Comparison of ENCODE assay signal across 36 cellular contexts in genomic region chr4:85177092-85177491, GRCh38.
"Had no signal": no experiment of that assay in that cellular context is flagged by ENCODE, and none has a peak within 500 bp of the region (broad histone marks: within the 10 kb centered on the region; RNA-seq: fewer than 3 reads in every experiment).

No MANE protein-coding gene starts in this region.

- H3K27ac Mint-ChIP-seq: activated B cell treated with CpG ODN at 0.5 μM for 24 hours; activated CD4-positive, alpha-beta memory T cell treated with anti-CD3 and anti-CD28 coated beads for 36 hours; activated CD4-positive, alpha-beta T cell treated with anti-CD3 and anti-CD28 coated beads, Interleukin-2, amount 10 ng/mL, durations not matched to agents 24 days and 14 days; activated CD8-positive, alpha-beta T cell treated with anti-CD3 and anti-CD28 coated beads for 36 hours; activated naive CD4-positive, alpha-beta T cell treated with anti-CD3 and anti-CD28 coated beads for 36 hours; activated naive CD4-positive, alpha-beta T cell treated with anti-CD3 and anti-CD28 coated beads, Interleukin-2, amount 50 U/mL, for 72 hours; activated naive CD8-positive, alpha-beta T cell treated with anti-CD3 and anti-CD28 coated beads for 36 hours; activated T-cell treated with anti-CD3 and anti-CD28 coated beads, Interleukin-2, amount 50 U/mL, for 72 hours; activated T-helper 1 cell treated with anti-CD3 and anti-CD28 coated beads, Interleukin-12 subunit alpha, Interleukin-12 subunit beta, Interleukin-2, Interleukin-4 antibody, amounts not matched to agents 30 ng/mL and 10 ng/mL and 1 ng/mL, durations not matched to agents 14 hours and 24 hours and 36 hours; activated T-helper 17 cell treated with anti-CD3 and anti-CD28 coated beads, Interleukin-2, amount 50 U/mL, for 72 hours; brain; T-helper 1 cell treated with Interleukin-12 subunit alpha and Interleukin-12 subunit beta and Interleukin-4 antibody, amounts not matched to agents 30 μg/mL and 1 μg/mL, for 36 hours; T-helper 2 cell treated with Interferon-gamma antibody and Interleukin-4, amounts not matched to agents 5 μg/mL and 100 μg/mL, for 36 hours had no signal

- H3K4me3 ChIP-seq: adrenal gland, ascending aorta, cardiac muscle cell had no signal

- H3K36me3 Mint-ChIP-seq: activated CD4-positive, alpha-beta memory T cell treated with anti-CD3 and anti-CD28 coated beads for 36 hours; activated naive CD4-positive, alpha-beta T cell treated with anti-CD3 and anti-CD28 coated beads, Interleukin-2, amount 50 U/mL, for 72 hours; activated naive CD8-positive, alpha-beta T cell treated with anti-CD3 and anti-CD28 coated beads for 36 hours; brain had no signal

- H3K36me3 ChIP-seq: adrenal gland, ascending aorta, cardiac muscle cell had no signal

- H3K9me3 Mint-ChIP-seq: activated CD4-positive, alpha-beta T cell treated with anti-CD3 and anti-CD28 coated beads, Interleukin-2, amount 10 ng/mL, durations not matched to agents 24 days and 14 days; activated CD8-positive, alpha-beta T cell treated with anti-CD3 and anti-CD28 coated beads for 36 hours; activated naive CD4-positive, alpha-beta T cell treated with anti-CD3 and anti-CD28 coated beads for 36 hours; activated T-helper 1 cell treated with anti-CD3 and anti-CD28 coated beads, Interleukin-12 subunit alpha, Interleukin-12 subunit beta, Interleukin-2, Interleukin-4 antibody, amounts not matched to agents 30 ng/mL and 10 ng/mL and 1 ng/mL, durations not matched to agents 14 hours and 24 hours and 36 hours; activated T-helper 17 cell treated with anti-CD3 and anti-CD28 coated beads, Interleukin-2, amount 50 U/mL, for 72 hours; T-helper 1 cell treated with Interleukin-12 subunit alpha and Interleukin-12 subunit beta and Interleukin-4 antibody, amounts not matched to agents 30 μg/mL and 1 μg/mL, for 36 hours; T-helper 2 cell treated with Interferon-gamma antibody and Interleukin-4, amounts not matched to agents 5 μg/mL and 100 μg/mL, for 36 hours had no signal

- H3K27ac ChIP-seq: adrenal gland, ascending aorta, cardiac muscle cell, VCaP had no signal

- H3K4me1 ChIP-seq: adrenal gland, ascending aorta had no signal

- ATAC-seq: activated CD8-positive, alpha-beta T cell treated with anti-CD3 and anti-CD28 coated beads for 36 hours; activated naive CD4-positive, alpha-beta T cell treated with anti-CD3 and anti-CD28 coated beads, Interleukin-2, amount 50 U/mL, for 72 hours; activated T-cell treated with anti-CD3 and anti-CD28 coated beads, Interleukin-2, amount 50 U/mL, for 4 hours; activated T-cell treated with anti-CD3 and anti-CD28 coated beads, Interleukin-2, amount 50 U/mL, for 72 hours; activated T-helper 17 cell treated with anti-CD3 and anti-CD28 coated beads, Interleukin-2, amount 50 U/mL, for 72 hours had no signal

- H3K4me1 Mint-ChIP-seq: activated CD4-positive, alpha-beta T cell treated with anti-CD3 and anti-CD28 coated beads, Interleukin-2, amount 10 ng/mL, durations not matched to agents 24 days and 14 days; activated naive CD8-positive, alpha-beta T cell treated with anti-CD3 and anti-CD28 coated beads for 36 hours; activated T-helper 17 cell treated with anti-CD3 and anti-CD28 coated beads, Interleukin-2, amount 50 U/mL, for 72 hours; central memory CD8-positive, alpha-beta T cell had no signal

- DNase-seq: activated B cell treated with CpG ODN at 0.5 μM for 24 hours; activated CD4-positive, alpha-beta memory T cell treated with anti-CD3 and anti-CD28 coated beads for 36 hours; activated CD4-positive, alpha-beta T cell treated with anti-CD3 and anti-CD28 coated beads for 4 hours; activated CD4-positive, alpha-beta T cell treated with anti-CD3 and anti-CD28 coated beads, Interleukin-2, amount 10 ng/mL, durations not matched to agents 24 days and 14 days; activated CD4-positive, alpha-beta T cell treated with anti-CD3 and anti-CD28 coated beads, Interleukin-2, amount 50 U/mL, for 1 hour; activated CD4-positive, alpha-beta T cell treated with anti-CD3 and anti-CD28 coated beads, Interleukin-2, amount 50 U/mL, for 4 hours; activated CD4-positive, CD25-positive, alpha-beta regulatory T cell treated with anti-CD3 and anti-CD28 coated beads, Interleukin-2, amount 50 U/mL, for 72 hours; activated CD8-positive, alpha-beta memory T cell treated with anti-CD3 and anti-CD28 coated beads, Interleukin-2, amount 50 U/mL, for 4 hours; activated CD8-positive, alpha-beta T cell treated with anti-CD3 and anti-CD28 coated beads for 36 hours; activated effector memory CD4-positive, alpha-beta T cell treated with anti-CD3 and anti-CD28 coated beads, Interleukin-2, amount 50 U/mL, for 16 hours; activated gamma-delta T cell treated with Interleukin-2 at 50 U/mL for 16 hours; activated naive CD4-positive, alpha-beta T cell; activated naive CD4-positive, alpha-beta T cell treated with anti-CD3 and anti-CD28 coated beads for 36 hours; activated naive CD4-positive, alpha-beta T cell treated with anti-CD3 and anti-CD28 coated beads, Interleukin-2, amount 50 U/mL, for 16 hours; activated naive CD8-positive, alpha-beta T cell treated with anti-CD3 and anti-CD28 coated beads for 36 hours; activated T-cell treated with anti-CD3 and anti-CD28 coated beads, Interleukin-2, amount 50 U/mL, for 4 hours; activated T-cell treated with anti-CD3 and anti-CD28 coated beads, Interleukin-2, amount 50 U/mL, for 72 hours; adrenal gland; amygdala; anterior cingulate cortex; caudate nucleus; cerebellar nuclear complex; SW 1271; T-helper 1 cell; T-helper 2 cell; T-helper 9 cell had no signal

- H3K27me3 ChIP-seq: adrenal gland, ascending aorta, cardiac muscle cell had no signal

- H3K4me3 Mint-ChIP-seq: activated B cell treated with CpG ODN at 0.5 μM for 24 hours; activated CD4-positive, alpha-beta memory T cell treated with anti-CD3 and anti-CD28 coated beads for 36 hours; activated CD4-positive, alpha-beta T cell treated with anti-CD3 and anti-CD28 coated beads, Interleukin-2, amount 10 ng/mL, durations not matched to agents 24 days and 14 days; activated CD8-positive, alpha-beta T cell treated with anti-CD3 and anti-CD28 coated beads for 36 hours; activated naive CD4-positive, alpha-beta T cell treated with anti-CD3 and anti-CD28 coated beads for 36 hours; activated naive CD8-positive, alpha-beta T cell treated with anti-CD3 and anti-CD28 coated beads for 36 hours; activated T-cell treated with anti-CD3 and anti-CD28 coated beads, Interleukin-2, amount 50 U/mL, for 4 hours; activated T-cell treated with anti-CD3 and anti-CD28 coated beads, Interleukin-2, amount 50 U/mL, for 72 hours; activated T-helper 1 cell treated with anti-CD3 and anti-CD28 coated beads, Interleukin-12 subunit alpha, Interleukin-12 subunit beta, Interleukin-2, Interleukin-4 antibody, amounts not matched to agents 30 ng/mL and 10 ng/mL and 1 ng/mL, durations not matched to agents 14 hours and 24 hours and 36 hours; activated T-helper 17 cell treated with anti-CD3 and anti-CD28 coated beads, Interleukin-2, amount 50 U/mL, for 72 hours; brain; central memory CD8-positive, alpha-beta T cell; T-helper 1 cell treated with Interleukin-12 subunit alpha and Interleukin-12 subunit beta and Interleukin-4 antibody, amounts not matched to agents 30 μg/mL and 1 μg/mL, for 36 hours; T-helper 2 cell treated with Interferon-gamma antibody and Interleukin-4, amounts not matched to agents 5 μg/mL and 100 μg/mL, for 36 hours had no signal

- H3K27me3 Mint-ChIP-seq: activated B cell treated with CpG ODN at 0.5 μM for 24 hours; activated CD4-positive, alpha-beta memory T cell treated with anti-CD3 and anti-CD28 coated beads for 36 hours; activated CD4-positive, alpha-beta T cell treated with anti-CD3 and anti-CD28 coated beads, Interleukin-2, amount 10 ng/mL, durations not matched to agents 24 days and 14 days; activated CD8-positive, alpha-beta T cell treated with anti-CD3 and anti-CD28 coated beads for 36 hours; activated naive CD8-positive, alpha-beta T cell treated with anti-CD3 and anti-CD28 coated beads for 36 hours; activated T-helper 17 cell treated with anti-CD3 and anti-CD28 coated beads, Interleukin-2, amount 50 U/mL, for 72 hours; brain; central memory CD8-positive, alpha-beta T cell had no signal

- H3K9me3 ChIP-seq: adrenal gland, ascending aorta had no signal
